23 cellular contexts compared by ENCODE assay signal in genomic region chr16:20336955-20337354, GRCh38. TPM values are rescaled to one million over a fixed set of nuclear protein-coding genes. Genes with fewer than 3 reads are reported as not detected.
A peak's percentile ranks its signal among the peaks of the same experiment; 100 is the strongest.
DNase-seq lines count a peak whose midpoint lies in the region; ATAC-seq, FAIRE-seq and TF ChIP-seq lines count a peak whose summit lies in the region.
"Had no signal": no experiment of that assay in that cellular context is flagged by ENCODE, and none has a peak within 500 bp of the region (broad histone marks: within the 10 kb centered on the region; RNA-seq: fewer than 3 reads in every experiment).

No MANE protein-coding gene starts in this region.

- no peak overlapping the region for H3K4me3 Mint-ChIP-seq in WTC11
- H3K4me3 Mint-ChIP-seq: CD14-positive monocyte; CD4-positive, alpha-beta memory T cell had no signal

- H3K4me2 ChIP-seq in mesendoderm (ENCODE audit: low read length), result no peak overlapping the region
- H3K4me2 ChIP-seq: A549 had no signal

- no peak overlapping the region for H3K56ac ChIP-seq in mesendoderm (ENCODE audit: low read length)

- no peak overlapping the region for H2BK15ac ChIP-seq in mesendoderm (replicated peaks; ENCODE audit: low read depth)

- H3K23ac ChIP-seq in mesendoderm (ENCODE audit: low read length), result no peak overlapping the region

- no peak overlapping the region for H2BK5ac ChIP-seq in mesendoderm (ENCODE audit: low read length)

- no peak overlapping the region for H3K4ac ChIP-seq in mesendoderm (ENCODE audit: low read depth, low read length)

- intact Hi-C loops in pancreas (cut with DNase I), result no loop called here

- POLR2A ChIA-PET in WTC11 (lab: Charles Lee), result no interaction called here

- H3K4me1 ChIP-seq in pancreas (peaks cover 0 to 15% (median 9%) of the 10 kb centered on the region in 3 donors), mesendoderm (ENCODE audit: control insufficient read depth, low read depth, low read length) (no peaks in the 10 kb centered on the region)
- H3K4me1 ChIP-seq: A549, HAP-1 had no signal

- no peak overlapping the region for H2AK5ac ChIP-seq in mesendoderm (ENCODE audit: low read length)

- WGBS in pancreas, 2 donors, result 31 to 34% methylated on average over 2 of the region's 2 CpGs
- WGBS in mesendoderm (ENCODE audit: extremely low coverage, insufficient coverage, low lambda C conversion rate), result no CpG with 5 or more reads among the region's 2 CpGs

- H3K4me1 Mint-ChIP-seq in WTC11, result peaks cover 18% of the 10 kb centered on the region
- H3K4me1 Mint-ChIP-seq: CD14-positive monocyte; CD4-positive, alpha-beta memory T cell had no signal

- H3K36me3 ChIP-seq in pancreas (no peaks in the 10 kb centered on the region), mesendoderm (ENCODE audit: control insufficient read depth, insufficient read depth, low read length) (no peaks in the 10 kb centered on the region)
- H3K36me3 ChIP-seq: HAP-1 had no signal

- H3K18ac ChIP-seq in mesendoderm (ENCODE audit: low read length), result no peak overlapping the region

- no peaks in the 10 kb centered on the region for H3K9me3 ChIP-seq in pancreas
- H3K9me3 ChIP-seq: A549, HAP-1 had no signal

- no peaks in the 10 kb centered on the region for H3K9me3 Mint-ChIP-seq in WTC11
- H3K9me3 Mint-ChIP-seq: CD14-positive monocyte; CD4-positive, alpha-beta memory T cell had no signal

- H3K4me3 ChIP-seq in pancreas (no peak overlapping the region), mesendoderm (ENCODE audit: low read length) (no peak overlapping the region)
- H3K4me3 ChIP-seq: A549, HAP-1 had no signal

- no peaks in the 10 kb centered on the region for H3K79me1 ChIP-seq in mesendoderm (ENCODE audit: low read length)

- peak overlapping the region in 2 of 4 donors; percentile 34 to 51 for H3K27ac ChIP-seq in pancreas
- no peak overlapping the region for H3K27ac ChIP-seq in mesendoderm (ENCODE audit: low read depth, low read length)
- H3K27ac ChIP-seq: 22Rv1, A549 had no signal

- FAIRE-seq in pancreas (lab: Jason Lieb, UNC), result no peak
- FAIRE-seq: A549, GM12892, GM18507 had no signal

- no peak for TF ChIP-seq CTCF in WTC11 (IDR thresholded peaks at IDR 0.05)
- no peak for TF ChIP-seq CTCF in pancreas (IDR thresholded peaks at IDR 0.05)

- CTCF ChIA-PET in WTC11 (lab: Charles Lee), result interaction anchor here (0.8 to 2.8 kb wide), 7 partner anchors 11 to 429 kb away, joined by 3 to 16 read pairs (median 6); no protein-coding TSS in a partner anchor

- H2BK120ac ChIP-seq in mesendoderm (ENCODE audit: low read depth, low read length), result no peak overlapping the region

- DNase-seq in NCI-H2029 (lab: John Stamatoyannopoulos, UW), result peak; percentile 26
- no peak for DNase-seq in NCI-H2029 treated with DMSO at 0.1 percent for 48 hours (lab: John Stamatoyannopoulos, UW)
- DNase-seq in NCI-H748 (lab: John Stamatoyannopoulos, UW; ENCODE audit: unreplicated experiment), result peak; percentile 35
- no peak for DNase-seq in NCI-H748 treated with DMSO at 0.1 percent for 48 hours (lab: John Stamatoyannopoulos, UW)
- no peak for DNase-seq in WTC11 (ENCODE audit: low spot score)
- no peak for DNase-seq in pancreas
- no peak for DNase-seq in mesendoderm
- DNase-seq: AML-193; CD4-positive, alpha-beta memory T cell; DMS153; DMS79; GDM1 had no signal

- no peak overlapping the region for H4K8ac ChIP-seq in mesendoderm (ENCODE audit: low read depth, low read length)

- H3K27me3 ChIP-seq in pancreas (no peaks in the 10 kb centered on the region), mesendoderm (ENCODE audit: insufficient read depth, low read length, poor library complexity) (no peaks in the 10 kb centered on the region)

- ATAC-seq in WTC11 (peak; percentile 28; the same call in 1 of the 2 replicates), pancreas (peak in 3 of 4 donors; percentile 0 to 38 (median 19)), GM19397 (IDR thresholded peaks at IDR 0.05; ENCODE audit: unreplicated experiment) (no peak)
- ATAC-seq: A549 had no signal

- H3K79me2 ChIP-seq in mesendoderm (ENCODE audit: control insufficient read depth, insufficient read depth, low read length), result no peaks in the 10 kb centered on the region

- H3K27ac Mint-ChIP-seq in WTC11, result no peak overlapping the region
- H3K27ac Mint-ChIP-seq: CD14-positive monocyte; CD4-positive, alpha-beta memory T cell had no signal

- no peaks in the 10 kb centered on the region for H3K27me3 Mint-ChIP-seq in WTC11 (ENCODE audit: low read depth)

- H4K5ac ChIP-seq in mesendoderm (ENCODE audit: low read length), result no peak overlapping the region

- no peak overlapping the region for H3K9ac ChIP-seq in mesendoderm (ENCODE audit: low read length)

- H3K36me3 Mint-ChIP-seq in WTC11, result no peaks in the 10 kb centered on the region
- H3K36me3 Mint-ChIP-seq: CD14-positive monocyte; CD4-positive, alpha-beta memory T cell had no signal

TF ChIP-seq in WTC11, 78 proteins besides CTCF, POLR2A, EP300 and RAD21 (continues in another document):
- TF ChIP-seq ZNF532 (CRISPR knock-in tag; IDR thresholded peaks at IDR 0.05; ENCODE audit: borderline replicate concordance) (no peak), TP53 (CRISPR knock-in tag; IDR thresholded peaks at IDR 0.05) (no peak), IRF2 (CRISPR knock-in tag; IDR thresholded peaks at IDR 0.05; ENCODE audit: borderline replicate concordance, low read depth) (no peak), ATF1 (CRISPR knock-in tag; IDR thresholded peaks at IDR 0.05) (no peak), ARID4B (CRISPR knock-in tag; IDR thresholded peaks at IDR 0.05; ENCODE audit: borderline replicate concordance) (no peak), NR3C1 (CRISPR knock-in tag; conservative IDR thresholded peaks at IDR 0.05; ENCODE audit: low read depth) (no peak), MXD4 (CRISPR knock-in tag; IDR thresholded peaks at IDR 0.05; ENCODE audit: borderline replicate concordance) (no peak), JUN (CRISPR knock-in tag; IDR thresholded peaks at IDR 0.05) (no peak), GABPB1 (CRISPR knock-in tag; IDR thresholded peaks at IDR 0.05) (no peak)

RNA-seq across cellular contexts. Expression of gene GP2, which starts 9.6 kb away (rescaled TPM):
- total RNA-seq in WTC11 (2021) (6.0 to 8.3 TPM (median 6.6 TPM) in 3 replicates), pancreas (over 10,000 TPM; 14,691 to 38,505 (median 27,302) TPM)
- over 10,000 TPM in 1 of 2 donors, 1,000 to 10,000 TPM in 1; 7,130 to 10,292 TPM for polyA plus RNA-seq in pancreas
- polyA plus RNA-seq in mesendoderm (2013, experiment 1 of 2), result not detected
- not detected for polyA plus RNA-seq in mesendoderm (2013, experiment 2 of 2)
- total RNA-seq: CD4-positive, alpha-beta memory T cell; Daoy; H4; HT-29 had no signal
- polyA plus RNA-seq: A549; BJ; CD14-positive monocyte; CD4-positive, alpha-beta memory T cell had no signal

RNA-seq across cellular contexts. Expression of gene UMOD, which starts 15.6 kb away (rescaled TPM):
- total RNA-seq in WTC11 (2021) (not detected in 3 replicates), pancreas (1 to 10 TPM; 1.3 to 9.6 (median 3.4) TPM)
- polyA plus RNA-seq in pancreas, result 1 to 10 TPM; 2.3 to 5.5 TPM
- not detected for polyA plus RNA-seq in mesendoderm (2013, experiment 1 of 2)
- not detected for polyA plus RNA-seq in mesendoderm (2013, experiment 2 of 2)
- total RNA-seq: CD4-positive, alpha-beta memory T cell; Daoy; H4; HT-29 had no signal
- polyA plus RNA-seq: A549; BJ; CD14-positive monocyte; CD4-positive, alpha-beta memory T cell had no signal

Comparison
In these comparisons a context has a peak if more than half of its experiments do, and no peak if none do; other contexts are left out.
1. DNase-seq: peak in NCI-H2029 (single experiment) and NCI-H748 (single experiment); none in NCI-H2029 treated with DMSO at 0.1 percent for 48 hours (single experiment), NCI-H748 treated with DMSO at 0.1 percent for 48 hours (single experiment), WTC11 (single experiment), pancreas (0 of 6) and mesendoderm (single experiment).
2. RNA of gene GP2, which starts 9.6 kb away (total RNA-seq): 14,691 to 38,505 TPM in pancreas; 6.0 to 8.3 TPM in WTC11; every median in the first group is over 1,000 times any median in the second.